In the genomic region with DNA sequence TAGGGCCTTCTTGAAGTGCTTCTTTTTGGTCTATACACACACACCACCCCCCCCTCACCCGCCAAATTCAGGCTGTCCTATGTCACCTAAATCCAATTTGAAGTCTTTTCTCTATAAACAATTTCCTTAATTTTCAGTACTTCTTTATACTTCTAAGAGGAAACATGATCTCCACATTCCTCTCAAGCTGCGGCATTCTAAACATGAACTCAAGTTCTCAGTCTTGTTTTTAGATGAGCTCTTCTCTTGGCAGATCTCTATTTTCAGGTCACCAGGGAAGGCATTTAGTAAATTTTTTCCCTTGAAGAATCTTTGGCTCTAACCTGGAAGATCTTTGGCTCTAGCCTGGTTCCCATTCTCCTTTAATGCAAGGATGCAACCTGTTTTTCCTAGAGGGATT, we compare ENCODE assay signal across 24 cellular contexts.
"Had no signal": no experiment of that assay in that cellular context is flagged by ENCODE, and none has a peak within 500 bp of the region (broad histone marks: within the 10 kb centered on the region; RNA-seq: fewer than 3 reads in every experiment).

No MANE protein-coding gene starts in this region.

- ATAC-seq: activated T-cell treated with anti-CD3 and anti-CD28 coated beads, Interleukin-2, amount 50 U/mL, for 4 hours; K562; Panc1 had no signal

- H3K27me3 ChIP-seq: SJCRH30 had no signal

- H3K36me3 ChIP-seq: SJCRH30 had no signal

- H3K4me1 ChIP-seq: SJCRH30 had no signal

- DNase-seq: activated CD4-positive, alpha-beta memory T cell treated with anti-CD3 and anti-CD28 coated beads for 36 hours; activated CD4-positive, alpha-beta T cell treated with anti-CD3 and anti-CD28 coated beads, Interleukin-2, amount 10 ng/mL, durations not matched to agents 7 days and 5 days; activated CD4-positive, CD25-positive, alpha-beta regulatory T cell; activated CD8-positive, alpha-beta memory T cell treated with anti-CD3 and anti-CD28 coated beads for 24 hours; activated effector memory CD4-positive, alpha-beta T cell treated with anti-CD3 and anti-CD28 coated beads, Interleukin-2, amount 50 U/mL, for 16 hours; activated naive CD4-positive, alpha-beta T cell treated with Interleukin-2 at 50 U/mL for 16 hours; activated T-cell treated with anti-CD3 and anti-CD28 coated beads, Interleukin-2, amount 50 U/mL, for 4 hours; amygdala; Karpas-422; MM.1S; NCI-H1105; NCI-H1436; NCI-H1694 treated with DMSO at 0.1 percent for 48 hours; NCI-H2029 treated with DMSO at 0.1 percent for 48 hours; NCI-H226; OCI-M1; Right ventricle myocardium superior; SJCRH30; SK-N-SH; T-helper 1 cell had no signal

- H3K4me3 ChIP-seq: K562, SJCRH30 had no signal

- H3K27ac ChIP-seq: RWPE1, SJCRH30, VCaP had no signal

- H3K9ac ChIP-seq: SK-N-SH had no signal

- H3K4me2 ChIP-seq: SK-N-SH had no signal

- H3K9me3 ChIP-seq: SJCRH30, SK-N-SH had no signal
